Comparison of ENCODE assay signal across 12 cellular contexts in genomic region chr12:3061129-3061857, GRCh38. TPM values are rescaled to one million over a fixed set of nuclear protein-coding genes. Genes with fewer than 3 reads are reported as not detected.
DNase-seq lines count a peak whose midpoint lies in the region; ATAC-seq and TF ChIP-seq lines count a peak whose summit lies in the region.
"Had no signal": no experiment of that assay in that cellular context is flagged by ENCODE, and none has a peak within 500 bp of the region (broad histone marks: within the 10 kb centered on the region; RNA-seq: fewer than 3 reads in every experiment).

No MANE protein-coding gene starts in this region.

- H3K27ac Mint-ChIP-seq in activated T-helper 17 cell treated with anti-CD3 and anti-CD28 coated beads, Interleukin-2, amount 50 U/mL, for 72 hours, result no peak overlapping the region

- no peak for TF ChIP-seq CTCF in cardiac fibroblast (IDR thresholded peaks at IDR 0.05; ENCODE audit: low read depth, low read length)

- no peaks in the 10 kb centered on the region for H3K36me3 Mint-ChIP-seq in activated T-helper 17 cell treated with anti-CD3 and anti-CD28 coated beads, Interleukin-2, amount 50 U/mL, for 72 hours (ENCODE audit: low read depth)

- ATAC-seq in activated T-helper 17 cell treated with anti-CD3 and anti-CD28 coated beads, Interleukin-2, amount 50 U/mL, for 72 hours (replicated peaks), result no peak
- no peak for ATAC-seq in GM18870 (IDR thresholded peaks at IDR 0.05; ENCODE audit: unreplicated experiment)
- ATAC-seq: K562 had no signal

- H3K4me3 ChIP-seq in cardiac fibroblast (replicated peaks in 1 of 2; ENCODE audit: low read depth in 2 of 2, low read length in 2 of 2), result no peak overlapping the region
- H3K4me3 ChIP-seq: K562 had no signal

- DNase-seq in A172 (ENCODE audit: low spot score), result peak; percentile 25
- DNase-seq in HT1080 (ENCODE audit: low read depth), result peak; percentile 41
- DNase-seq in cardiac fibroblast (ENCODE audit: low read depth in 2 of 2), result peak; percentile 44 to 46
- DNase-seq in inferior parietal cortex (ENCODE audit: extremely low spot score), result peak; percentile 36
- no peak for DNase-seq in NCI-H2081 (lab: John Stamatoyannopoulos, UW)
- no peak for DNase-seq in AML-193 (lab: John Stamatoyannopoulos, UW)
- DNase-seq: activated CD4-positive, alpha-beta T cell treated with anti-CD3 and anti-CD28 coated beads, Interleukin-2, amount 50 U/mL, for 48 hours; NCI-H1417; NCI-H446 treated with DMSO at 0.1 percent for 48 hours had no signal

- H3K9me3 Mint-ChIP-seq in activated T-helper 17 cell treated with anti-CD3 and anti-CD28 coated beads, Interleukin-2, amount 50 U/mL, for 72 hours, result no peaks in the 10 kb centered on the region

- peaks cover 36% of the 10 kb centered on the region for H3K27me3 Mint-ChIP-seq in activated T-helper 17 cell treated with anti-CD3 and anti-CD28 coated beads, Interleukin-2, amount 50 U/mL, for 72 hours

- no peak overlapping the region for H3K4me3 Mint-ChIP-seq in activated T-helper 17 cell treated with anti-CD3 and anti-CD28 coated beads, Interleukin-2, amount 50 U/mL, for 72 hours

- no peaks in the 10 kb centered on the region for H3K4me1 Mint-ChIP-seq in activated T-helper 17 cell treated with anti-CD3 and anti-CD28 coated beads, Interleukin-2, amount 50 U/mL, for 72 hours

RNA-seq across cellular contexts. Expression of gene TSPAN9, which starts 15.9 kb away (rescaled TPM):
- 7.0 and 10.3 TPM in 2 replicates for total RNA-seq in A172 (2014; rRNA removed; shearing (Covaris generic))
- 18.5 and 21.3 TPM in 2 replicates for total RNA-seq in HT1080 (2014; rRNA removed; shearing (Covaris generic))
- 20.5 and 27.7 TPM in 2 replicates for polyA plus RNA-seq in HT1080 (2015; cell fraction: cytosol; rRNA removed)
- 29.4 and 34.3 TPM in 2 replicates for polyA plus RNA-seq in HT1080 (2015; cell fraction: nucleus; rRNA removed)
- 1 to 10 TPM in 1 of 2 donors, under 1 TPM in 1; 0.65 to 2.7 TPM for total RNA-seq in activated T-helper 17 cell treated with anti-CD3 and anti-CD28 coated beads, Interleukin-2, amount 50 U/mL, for 72 hours

Comparison
In these comparisons a context has a peak if more than half of its experiments do, and no peak if none do; other contexts are left out.
1. DNase-seq: peak in A172 (single experiment), HT1080 (single experiment), cardiac fibroblast (2 of 2) and inferior parietal cortex (single experiment); none in NCI-H2081 (0 of 2) and AML-193 (0 of 2).